In genomic region chr12:107783406-107784376, GRCh38 we compare ENCODE assay signal across 13 cellular contexts. TPM values are rescaled to one million over a fixed set of nuclear protein-coding genes. Genes with fewer than 3 reads are reported as not detected.
DNase-seq lines count a peak whose midpoint lies in the region; ATAC-seq and TF ChIP-seq lines count a peak whose summit lies in the region.
"Had no signal": no experiment of that assay in that cellular context is flagged by ENCODE, and none has a peak within 500 bp of the region (broad histone marks: within the 10 kb centered on the region; RNA-seq: fewer than 3 reads in every experiment).

No MANE protein-coding gene starts in this region.

- H3K4me3 Mint-ChIP-seq in memory B cell (peak overlapping the region; percentile 21), WTC11 (no peak overlapping the region)
- H3K4me3 Mint-ChIP-seq: brain, T-cell had no signal

- CTCF ChIA-PET in WTC11 (lab: Charles Lee) = interaction anchor here (0.8 to 2.5 kb wide), 2 partner anchors 102 to 129 kb away, joined by 4 to 8 read pairs; no protein-coding TSS in a partner anchor

- ATAC-seq in GM19043 (IDR thresholded peaks at IDR 0.05; ENCODE audit: low read depth, unreplicated experiment) = peak; percentile 47
- ATAC-seq in HG02623 (IDR thresholded peaks at IDR 0.05; ENCODE audit: unreplicated experiment) = peak; percentile 64
- peak; percentile 42 for ATAC-seq in HG03521 (IDR thresholded peaks at IDR 0.05; ENCODE audit: unreplicated experiment)
- ATAC-seq in memory B cell (ENCODE audit: low read depth) = peak; percentile 28
- ATAC-seq in HG02970 (IDR thresholded peaks at IDR 0.05; ENCODE audit: low FRiP score, unreplicated experiment) = no peak
- ATAC-seq in WTC11 = no peak
- ATAC-seq: T-cell had no signal

- DNase-seq in memory B cell (ENCODE audit: low spot score in 2 of 2) (no peak), DMS53 (lab: John Stamatoyannopoulos, UW) (no peak), WTC11 (ENCODE audit: low spot score) (no peak)
- DNase-seq: activated CD8-positive, alpha-beta memory T cell treated with anti-CD3 and anti-CD28 coated beads, Interleukin-2, amount 50 U/mL, for 4 hours; esophagus squamous epithelium; NCI-H510A; stimulated activated CD4-positive, alpha-beta T cell treated with anti-CD3 and anti-CD28 coated beads, Interleukin-4, amount 100 ng/mL, for 1 hour; T-cell had no signal

- H3K4me1 Mint-ChIP-seq in memory B cell = peaks cover 28% of the 10 kb centered on the region
- H3K4me1 Mint-ChIP-seq in WTC11 = no peaks in the 10 kb centered on the region; the same call in 1 of the 2 replicates
- H3K4me1 Mint-ChIP-seq: brain, T-cell had no signal

- H3K27me3 Mint-ChIP-seq in memory B cell (no peaks in the 10 kb centered on the region), WTC11 (ENCODE audit: low read depth) (peaks cover 19% of the 10 kb centered on the region)

- H3K36me3 Mint-ChIP-seq in memory B cell = no peaks in the 10 kb centered on the region
- H3K36me3 Mint-ChIP-seq in WTC11 = no peaks in the 10 kb centered on the region
- H3K36me3 Mint-ChIP-seq: brain, T-cell had no signal

- POLR2A ChIA-PET in WTC11 (lab: Charles Lee) = no interaction called here

- no peak overlapping the region for H3K27ac Mint-ChIP-seq in memory B cell
- no peak overlapping the region for H3K27ac Mint-ChIP-seq in WTC11
- H3K27ac Mint-ChIP-seq: brain, T-cell had no signal

- H3K9me3 Mint-ChIP-seq in memory B cell = no peaks in the 10 kb centered on the region
- H3K9me3 Mint-ChIP-seq in WTC11 = peaks cover 5% of the 10 kb centered on the region
- H3K9me3 Mint-ChIP-seq: T-cell had no signal

- TF ChIP-seq CTCF in WTC11 (IDR thresholded peaks at IDR 0.05) = no peak

TF ChIP-seq in WTC11, 78 proteins besides CTCF, POLR2A, EP300 and RAD21:
- TF ChIP-seq JAZF1 (CRISPR knock-in tag; IDR thresholded peaks at IDR 0.05) = no peak
- TF ChIP-seq OVOL2 (CRISPR knock-in tag; IDR thresholded peaks at IDR 0.05; ENCODE audit: borderline replicate concordance) = no peak
- no peak for TF ChIP-seq USF2 (CRISPR knock-in tag; IDR thresholded peaks at IDR 0.05)
- TF ChIP-seq TEAD1 (CRISPR knock-in tag; IDR thresholded peaks at IDR 0.05) = no peak
- no peak for TF ChIP-seq RELA (CRISPR knock-in tag; IDR thresholded peaks at IDR 0.05; ENCODE audit: borderline replicate concordance)
- TF ChIP-seq SMAD3 (CRISPR knock-in tag; IDR thresholded peaks at IDR 0.05; ENCODE audit: borderline replicate concordance) = no peak
TF ChIP-seq in WTC11: peak in this region for 0.

RNA-seq across cellular contexts. Expression of gene ASCL4, which starts 9.2 kb away (rescaled TPM):
- not detected in 3 replicates for total RNA-seq in WTC11 (2021)
- total RNA-seq: T-cell had no signal

RNA-seq across cellular contexts. Expression of gene PRDM4, which starts 22.8 kb away (rescaled TPM):
- 18.2 to 21.4 TPM (median 20.5 TPM) in 3 replicates for total RNA-seq in WTC11 (2021)

Comparison
In these comparisons a context has a peak if more than half of its experiments do, and no peak if none do; other contexts are left out.
1. ATAC-seq: peak in GM19043 (single experiment), HG02623 (single experiment), HG03521 (single experiment) and memory B cell (single experiment); none in HG02970 (single experiment) and WTC11 (single experiment).